In genomic region chr2:120108749-120109148, GRCh38 we compare ENCODE assay signal across 15 cellular contexts.
DNase-seq lines count a peak whose midpoint lies in the region; ATAC-seq and TF ChIP-seq lines count a peak whose summit lies in the region.
"Had no signal": no experiment of that assay in that cellular context is flagged by ENCODE, and none has a peak within 500 bp of the region (broad histone marks: within the 10 kb centered on the region; RNA-seq: fewer than 3 reads in every experiment).

No MANE protein-coding gene starts in this region.

- H3K79me2 ChIP-seq in Loucy (ENCODE audit: insufficient read depth, low read length): no peaks in the 10 kb centered on the region

- peaks cover 39% of the 10 kb centered on the region for H3K4me1 Mint-ChIP-seq in CD4-positive, alpha-beta T cell (ENCODE audit: low read depth)

- peaks cover 3% of the 10 kb centered on the region for H3K9me3 Mint-ChIP-seq in CD4-positive, alpha-beta T cell
- H3K9me3 Mint-ChIP-seq: HFFc6, type B pancreatic cell had no signal

- H3K27me3 ChIP-seq in CD4-positive, alpha-beta T cell (ENCODE audit: control insufficient read depth, insufficient read depth, low read length): no peaks in the 10 kb centered on the region
- H3K27me3 ChIP-seq in Loucy (ENCODE audit: insufficient read depth, low read length, poor library complexity, severe bottlenecking): no peaks in the 10 kb centered on the region
- no peaks in the 10 kb centered on the region for H3K27me3 ChIP-seq in brain microvascular endothelial cell (replicated peaks)
- no peaks in the 10 kb centered on the region for H3K27me3 ChIP-seq in lower lobe of right lung (ENCODE audit: low read depth)
- H3K27me3 ChIP-seq in dorsolateral prefrontal cortex: no peaks in the 10 kb centered on the region
- H3K27me3 ChIP-seq: right atrium auricular region had no signal

- CTCF ChIA-PET in CD4-positive, alpha-beta T cell (lab: Charles Lee): interaction anchor here (2.0 to 2.7 kb wide), 2 partner anchors 67 to 204 kb away, joined by 9 to 15 read pairs; no protein-coding TSS in a partner anchor

- no peaks in the 10 kb centered on the region for H3K9me3 ChIP-seq in CD4-positive, alpha-beta T cell (ENCODE audit: control insufficient read depth, low read length)
- H3K9me3 ChIP-seq in Loucy (ENCODE audit: insufficient read depth, low read depth, low read length) (no peaks in the 10 kb centered on the region), lower lobe of right lung (no peaks in the 10 kb centered on the region)
- H3K9me3 ChIP-seq: right atrium auricular region had no signal

- ATAC-seq in CD4-positive, alpha-beta T cell (ENCODE audit: poor library complexity): no peak
- no peak for ATAC-seq in lower lobe of right lung
- no peak for ATAC-seq in HG03196 (IDR thresholded peaks at IDR 0.05; ENCODE audit: unreplicated experiment)

- H3K36me3 Mint-ChIP-seq in CD4-positive, alpha-beta T cell (ENCODE audit: low read depth): peaks cover 11% of the 10 kb centered on the region

- no peak overlapping the region for H3K27ac ChIP-seq in CD4-positive, alpha-beta T cell (ENCODE audit: low read depth, low read length)
- peak overlapping the region; percentile 17 for H3K27ac ChIP-seq in brain microvascular endothelial cell
- peak overlapping the region; percentile 33 for H3K27ac ChIP-seq in lower lobe of right lung
- no peak overlapping the region for H3K27ac ChIP-seq in dorsolateral prefrontal cortex
- H3K27ac ChIP-seq: C4-2B, right atrium auricular region had no signal

- intact Hi-C loops in CD4-positive, alpha-beta T cell (cut with DNase I, micrococcal nuclease): loop anchor here (1.0 to 5.0 kb wide), 5 partner anchors 69 to 572 kb away; no protein-coding TSS in a partner anchor
- intact Hi-C loops in lower lobe of right lung (cut with DNase I): no loop called here
- intact Hi-C loops in dorsolateral prefrontal cortex (cut with DNase I): loop anchor here in 1 of 2 donors (2.0 to 10.0 kb wide), 2 partner anchors 66 to 576 kb away; no protein-coding TSS in a partner anchor

- H2AFZ ChIP-seq in Loucy (ENCODE audit: low read length): no peak overlapping the region

- H3K4me1 ChIP-seq in Loucy (ENCODE audit: insufficient read depth, low read length, poor library complexity, severe bottlenecking) (peaks cover 14% of the 10 kb centered on the region), lower lobe of right lung (peaks cover 32% of the 10 kb centered on the region)

- in situ Hi-C loops in brain microvascular endothelial cell (cut with HindIII; ENCODE audit: low pct_ligation_motif_present, low sequenced_read_pairs): no loop called here

- H3K4me2 ChIP-seq in Loucy (ENCODE audit: low read depth, low read length, poor library complexity, severe bottlenecking): peak overlapping the region; percentile 70

- peak overlapping the region; percentile 2 for H3K27ac Mint-ChIP-seq in CD4-positive, alpha-beta T cell
- H3K27ac Mint-ChIP-seq: HFFc6, type B pancreatic cell had no signal

- no peak for TF ChIP-seq CTCF in CD4-positive, alpha-beta T cell (IDR thresholded peaks at IDR 0.05)
- TF ChIP-seq CTCF in Loucy (conservative IDR thresholded peaks at IDR 0.05; ENCODE audit: low read length) (no peak), brain microvascular endothelial cell (IDR thresholded peaks at IDR 0.05; ENCODE audit: low read depth, low read length, missing control alignments) (no peak), lower lobe of right lung (IDR thresholded peaks at IDR 0.05) (no peak), dorsolateral prefrontal cortex (IDR thresholded peaks at IDR 0.05 in 54 of 56, conservative IDR thresholded peaks at IDR 0.05 in 2 of 56; ENCODE audit: low read depth in 1 of 56, partially characterized antibody in 56 of 56) (no peak)

- H3K4me3 ChIP-seq in Loucy (ENCODE audit: low read length, poor library complexity, severe bottlenecking): no peak overlapping the region
- no peak overlapping the region for H3K4me3 ChIP-seq in brain microvascular endothelial cell (ENCODE audit: low read depth, low read length)
- H3K4me3 ChIP-seq in lower lobe of right lung: no peak overlapping the region
- no peak overlapping the region for H3K4me3 ChIP-seq in dorsolateral prefrontal cortex
- H3K4me3 ChIP-seq: right atrium auricular region had no signal

- H3F3A ChIP-seq in Loucy (ENCODE audit: low read depth): peaks cover 4% of the 10 kb centered on the region

- no peaks in the 10 kb centered on the region for H3K27me3 Mint-ChIP-seq in CD4-positive, alpha-beta T cell
- H3K27me3 Mint-ChIP-seq: type B pancreatic cell had no signal

- peak overlapping the region; percentile 44 for H3K4me3 Mint-ChIP-seq in CD4-positive, alpha-beta T cell
- H3K4me3 Mint-ChIP-seq: HFFc6, type B pancreatic cell had no signal

- peaks cover 3% of the 10 kb centered on the region for H4K20me1 ChIP-seq in Loucy (ENCODE audit: insufficient read depth, low read length, poor library complexity, severe bottlenecking)

- peaks cover 3% of the 10 kb centered on the region; the same call in 1 of the 2 replicates for H3K36me3 ChIP-seq in Loucy (ENCODE audit: insufficient read depth, low read length)
- no peaks in the 10 kb centered on the region for H3K36me3 ChIP-seq in brain microvascular endothelial cell (replicated peaks)
- H3K36me3 ChIP-seq in lower lobe of right lung: peaks cover 20% of the 10 kb centered on the region
- H3K36me3 ChIP-seq: right atrium auricular region had no signal

- no peak for DNase-seq in CD4-positive, alpha-beta T cell
- DNase-seq in brain microvascular endothelial cell: peak; percentile 22
- no peak for DNase-seq in lower lobe of right lung
- no peak for DNase-seq in SW480 (ENCODE audit: low spot score)
- DNase-seq in activated T-cell treated with anti-CD3 and anti-CD28 coated beads, Interleukin-2, amount 50 U/mL, for 1 hour: no peak
- no peak for DNase-seq in dorsolateral prefrontal cortex
- DNase-seq: activated CD4-positive, CD25-positive, alpha-beta regulatory T cell treated with anti-CD3 and anti-CD28 coated beads, Interleukin-2, amount 50 U/mL, for 72 hours; activated gamma-delta T cell treated with Interleukin-2 at 50 U/mL for 16 hours; Right ventricle myocardium superior had no signal

- POLR2A ChIA-PET in CD4-positive, alpha-beta T cell (lab: Charles Lee): interaction anchor here (0.7 to 3.0 kb wide), 5 partner anchors 66 to 230 kb away, joined by 3 to 30 read pairs (median 10); no protein-coding TSS in a partner anchor

- no peaks in the 10 kb centered on the region for H3K9me2 ChIP-seq in Loucy (replicated peaks; ENCODE audit: low read depth, low read length)

- H3K9ac ChIP-seq in Loucy (ENCODE audit: low read depth, low read length, poor library complexity, severe bottlenecking): no peak overlapping the region

Comparison
In these comparisons a context has a peak if more than half of its experiments do, and no peak if none do; other contexts are left out.
1. H3K27ac ChIP-seq: peak in brain microvascular endothelial cell (single experiment) and lower lobe of right lung (single experiment); none in CD4-positive, alpha-beta T cell (single experiment) and dorsolateral prefrontal cortex (0 of 59).